Comparison of ENCODE assay signal across 26 cellular contexts in the genomic region with DNA sequence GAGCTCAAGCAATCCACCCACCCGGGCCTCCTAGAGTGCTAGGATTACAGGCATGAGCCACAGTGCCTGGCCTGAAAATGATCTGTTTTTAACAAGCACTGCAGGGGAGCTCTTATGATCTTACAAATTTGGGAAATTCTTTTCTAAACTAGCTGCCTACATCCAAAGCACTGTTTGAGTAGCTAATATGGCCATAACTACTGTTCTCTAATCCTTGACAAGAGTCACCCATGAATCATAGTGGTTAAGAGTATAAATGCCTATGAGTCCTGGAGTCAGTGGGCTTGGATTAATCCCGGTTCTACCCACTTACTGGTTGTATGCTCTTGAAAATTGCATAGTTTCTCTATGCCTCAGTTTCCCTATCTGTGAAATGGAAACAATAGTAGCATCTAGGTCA. TPM values are rescaled to one million over a fixed set of nuclear protein-coding genes. Genes with fewer than 3 reads are reported as not detected.
DNase-seq lines count a peak whose midpoint lies in the region; ATAC-seq and TF ChIP-seq lines count a peak whose summit lies in the region.
"Had no signal": no experiment of that assay in that cellular context is flagged by ENCODE, and none has a peak within 500 bp of the region (broad histone marks: within the 10 kb centered on the region; RNA-seq: fewer than 3 reads in every experiment).

No MANE protein-coding gene starts in this region.

- intact Hi-C loops in PC-3 (cut with micrococcal nuclease): no loop called here

- no peaks in the 10 kb centered on the region for H3K9me3 ChIP-seq in GM23248 (ENCODE audit: low read depth)
- no peaks in the 10 kb centered on the region for H3K9me3 ChIP-seq in PC-3 (ENCODE audit: low read length)
- H3K9me3 ChIP-seq: pancreas, right atrium auricular region, upper lobe of left lung had no signal

- H3K27me3 ChIP-seq in GM23248 (replicated peaks; ENCODE audit: insufficient read depth): no peaks in the 10 kb centered on the region
- H3K27me3 ChIP-seq in PC-3 (ENCODE audit: low read length): no peaks in the 10 kb centered on the region
- H3K27me3 ChIP-seq: left lung, pancreas, right atrium auricular region, upper lobe of left lung had no signal

- H3K9ac ChIP-seq in GM23248 (no peak overlapping the region), PC-3 (ENCODE audit: low read length) (no peak overlapping the region)

- H3K9me2 ChIP-seq in GM23248 (ENCODE audit: insufficient read depth) (no peaks in the 10 kb centered on the region), PC-3 (replicated peaks; ENCODE audit: low read length) (no peaks in the 10 kb centered on the region)

- no peak overlapping the region for H3K4me3 ChIP-seq in GM23248
- no peak overlapping the region for H3K4me3 ChIP-seq in PC-3 (ENCODE audit: low read length)
- H3K4me3 ChIP-seq: GM12878, pancreas, right atrium auricular region had no signal

- WGBS in GM23248 (ENCODE audit: low coverage in 1 of 2, low lambda C conversion rate in 2 of 2, missing lambda C conversion rate in 2 of 2), 2 experiments: 69 to 81% methylated on average over 2 of the region's 2 CpGs

- H3K27ac ChIP-seq in GM23248 (no peak overlapping the region), PC-3 (ENCODE audit: low read length) (no peak overlapping the region)
- H3K27ac ChIP-seq: left lung, pancreas, right atrium auricular region, upper lobe of left lung had no signal

- no TSS peak for BruUV-seq in PC-3 (replicated peaks; lab: Mats Ljungman, UMichigan)

- H4K20me1 ChIP-seq in GM23248 (ENCODE audit: insufficient read depth) (no peaks in the 10 kb centered on the region), PC-3 (ENCODE audit: low read length) (no peaks in the 10 kb centered on the region)

- CTCF ChIA-PET in PC-3 (lab: Charles Lee): no interaction called here
- CTCF ChIA-PET in GM10248 (lab: Yijun Ruan, JAX): no interaction called here

- H3K27me3 Mint-ChIP-seq in immature natural killer cell (ENCODE audit: low read depth in 3 of 3): peaks cover 5 to 12% (median 8%) of the 10 kb centered on the region in 3 donors

- no peak for ATAC-seq in PC-3
- no peak for ATAC-seq in HG02798 (IDR thresholded peaks at IDR 0.05; ENCODE audit: poor library complexity, unreplicated experiment)
- ATAC-seq: GM12878, left lung, Panc1, pancreas had no signal

- H3K36me3 ChIP-seq in GM23248 (ENCODE audit: low read depth) (no peaks in the 10 kb centered on the region), PC-3 (ENCODE audit: low read depth, low read length) (no peaks in the 10 kb centered on the region)
- H3K36me3 ChIP-seq: left lung, pancreas, right atrium auricular region, upper lobe of left lung had no signal

- peaks cover 26% of the 10 kb centered on the region for H3K4me1 ChIP-seq in GM23248 (ENCODE audit: insufficient read depth)
- H3K4me1 ChIP-seq in PC-3 (ENCODE audit: insufficient read depth, low read length): peaks cover 7% of the 10 kb centered on the region; the same call in 1 of the 2 replicates

- peaks cover 0 to 4% (median 0%) of the 10 kb centered on the region in 3 donors for H3K36me3 Mint-ChIP-seq in immature natural killer cell
- H3K36me3 Mint-ChIP-seq: activated CD4-positive, alpha-beta memory T cell treated with anti-CD3 and anti-CD28 coated beads for 36 hours had no signal

- in situ Hi-C loops in GM23248 (cut with MboI): loop anchor here (10.0 to 25.0 kb wide), 3 partner anchors 230 to 710 kb away; no protein-coding TSS in a partner anchor

- H3K27ac Mint-ChIP-seq in immature natural killer cell: no peak overlapping the region
- H3K27ac Mint-ChIP-seq: activated naive CD8-positive, alpha-beta T cell treated with anti-CD3 and anti-CD28 coated beads for 36 hours had no signal

- H2AFZ ChIP-seq in GM23248 (0 out of 2 replicates have a peak overlapping the region, but pooled peaks have one; percentile 91), PC-3 (ENCODE audit: low read length) (no peak overlapping the region)

- DNase-seq in GM23248 (peak; percentile 10), PC-3 (peak; percentile 8), immature natural killer cell (no peak), renal cortical epithelial cell (ENCODE audit: low read depth) (peak; percentile 9), GM10248 (ENCODE audit: extremely low spot score) (no peak)
- no peak for DNase-seq in stimulated activated CD4-positive, alpha-beta T cell treated with anti-CD3 and anti-CD28 coated beads, Interleukin-15, amount 100 ng/mL, for 24 hours
- DNase-seq: activated CD4-positive, alpha-beta memory T cell treated with anti-CD3 and anti-CD28 coated beads for 36 hours; activated CD4-positive, CD25-positive, alpha-beta regulatory T cell treated with anti-CD3 and anti-CD28 coated beads, Interleukin-2, amount 50 U/mL, for 72 hours; activated naive CD8-positive, alpha-beta T cell treated with anti-CD3 and anti-CD28 coated beads for 36 hours; C1 segment of cervical spinal cord; hypothalamus; IMR-90; left lung; mesenchymal stem cell; NCI-H1105 treated with DMSO at 0.1 percent for 48 hours; NCI-H1930; NCI-H526; pancreas; SIG-M5; stimulated activated CD4-positive, alpha-beta T cell treated with anti-CD3 and anti-CD28 coated beads, Interleukin-4, amount 100 ng/mL, for 1 hour; SW 1271; upper lobe of left lung had no signal

- TF ChIP-seq CTCF in PC-3 (conservative IDR thresholded peaks at IDR 0.05; ENCODE audit: low read depth, low read length) (no peak), GM10248 (IDR thresholded peaks at IDR 0.05; ENCODE audit: control extremely low read depth, extremely low read depth, low read depth, missing control alignments) (no peak)

- H3K4me3 Mint-ChIP-seq in immature natural killer cell: peak overlapping the region in 4 of 5 donors; percentile 57 to 90 (median 80)

- POLR2A ChIA-PET in PC-3 (lab: Charles Lee; ENCODE audit: unreplicated experiment) (interaction anchor here (0.7 kb wide), 1 partner anchor 189 kb away, joined by 3 read pairs; no protein-coding TSS in a partner anchor), GM10248 (lab: Yijun Ruan, JAX) (interaction anchor here (0.6 kb wide), 1 partner anchor 12 kb away, joined by 4 read pairs; no protein-coding TSS in a partner anchor)

- H3K79me2 ChIP-seq in GM23248 (ENCODE audit: insufficient read depth) (peaks cover 25% of the 10 kb centered on the region), PC-3 (ENCODE audit: low read length) (peaks cover 9% of the 10 kb centered on the region)

- H3F3A ChIP-seq in GM23248 (ENCODE audit: insufficient read depth) (peaks cover 22% of the 10 kb centered on the region), PC-3 (ENCODE audit: low read length, unreplicated experiment) (no peaks in the 10 kb centered on the region)

- no peak overlapping the region for H3K4me2 ChIP-seq in GM23248 (ENCODE audit: unreplicated experiment)
- H3K4me2 ChIP-seq in PC-3 (ENCODE audit: low read length): no peak overlapping the region

- H3K4me1 Mint-ChIP-seq in immature natural killer cell: peaks cover 25 to 30% of the 10 kb centered on the region in 2 donors

- no peaks in the 10 kb centered on the region for H3K9me3 Mint-ChIP-seq in immature natural killer cell
- H3K9me3 Mint-ChIP-seq: activated CD4-positive, alpha-beta memory T cell treated with anti-CD3 and anti-CD28 coated beads for 36 hours had no signal

RNA-seq across cellular contexts. Expression of gene CPPED1, which starts 1.4 kb away (rescaled TPM):
- total RNA-seq in GM23248 (2014; rRNA removed; shearing (Covaris generic)): 11.7 and 38.4 TPM in 2 replicates
- polyA plus RNA-seq in GM23248 (2016; fragmentation: Nextera tagmentation; extraction: Ambion mirVana) (39.1 TPM in 2 replicates), immature natural killer cell (10 to 100 TPM in 2 of 3 donors, 1 to 10 TPM in 1; 10.0 to 15.4 (median 15.2) TPM)
- total RNA-seq in PC-3 (2014; rRNA removed) (4.7 and 7.7 TPM in 2 replicates), renal cortical epithelial cell (17.2 and 33.2 TPM in 2 replicates)

Comparison
In these comparisons a context has a peak if more than half of its experiments do, and no peak if none do; other contexts are left out.
1. DNase-seq: peak in GM23248 (single experiment), PC-3 (single experiment) and renal cortical epithelial cell (single experiment); none in immature natural killer cell (0 of 3), stimulated activated CD4-positive, alpha-beta T cell treated with anti-CD3 and anti-CD28 coated beads, Interleukin-15, amount 100 ng/mL, for 24 hours (single experiment) and GM10248 (single experiment).